ENCODE assay signal across 29 cellular contexts in genomic region chr3:184820525-184820924, GRCh38.
"Had no signal": no experiment of that assay in that cellular context is flagged by ENCODE, and none has a peak within 500 bp of the region (broad histone marks: within the 10 kb centered on the region; RNA-seq: fewer than 3 reads in every experiment).

No MANE protein-coding gene starts in this region.

- H3K27ac Mint-ChIP-seq: activated CD8-positive, alpha-beta T cell treated with anti-CD3 and anti-CD28 coated beads, Interleukin-2, amount 10 ng/mL, durations not matched to agents 7 days and 5 days; activated naive CD4-positive, alpha-beta T cell treated with anti-CD3 and anti-CD28 coated beads, Interleukin-2, amount 50 U/mL, for 24 hours; IgD-negative memory B cell; T-helper 2 cell treated with Interferon-gamma antibody and Interleukin-4, amounts not matched to agents 5 μg/mL and 100 μg/mL, for 36 hours; WTC11 had no signal

- H3K4me3 ChIP-seq: body of pancreas, MG63, SJCRH30 had no signal

- H3K9me3 ChIP-seq: body of pancreas, MG63, SJCRH30, SK-N-SH had no signal

- ATAC-seq: activated CD8-positive, alpha-beta T cell treated with anti-CD3 and anti-CD28 coated beads, Interleukin-2, amount 10 ng/mL, durations not matched to agents 7 days and 5 days; body of pancreas; Panc1; WTC11 had no signal

- H3K9ac ChIP-seq: KMS-11, SK-N-SH had no signal

- H3K4me3 Mint-ChIP-seq: activated CD8-positive, alpha-beta T cell treated with anti-CD3 and anti-CD28 coated beads, Interleukin-2, amount 10 ng/mL, durations not matched to agents 7 days and 5 days; IgD-negative memory B cell; T-helper 2 cell treated with Interferon-gamma antibody and Interleukin-4, amounts not matched to agents 5 μg/mL and 100 μg/mL, for 36 hours; WTC11 had no signal

- H3K9me3 Mint-ChIP-seq: activated naive CD4-positive, alpha-beta T cell treated with anti-CD3 and anti-CD28 coated beads, Interleukin-2, amount 50 U/mL, for 24 hours; IgD-negative memory B cell; T-helper 2 cell treated with Interferon-gamma antibody and Interleukin-4, amounts not matched to agents 5 μg/mL and 100 μg/mL, for 36 hours; WTC11 had no signal

- FAIRE-seq: bronchial epithelial cell had no signal

- H3K4me1 Mint-ChIP-seq: WTC11 had no signal

- DNase-seq: activated CD4-positive, alpha-beta T cell treated with anti-CD3 and anti-CD28 coated beads for 48 hours; activated CD4-positive, alpha-beta T cell treated with anti-CD3 and anti-CD28 coated beads, Interleukin-2, amount 50 U/mL, for 4 hours; activated CD4-positive, CD25-positive, alpha-beta regulatory T cell treated with anti-CD3 and anti-CD28 coated beads, Interleukin-2, amount 50 U/mL, for 72 hours; activated CD8-positive, alpha-beta memory T cell treated with anti-CD3 and anti-CD28 coated beads, Interleukin-2, amount 50 U/mL, for 48 hours; activated CD8-positive, alpha-beta T cell treated with anti-CD3 and anti-CD28 coated beads, Interleukin-2, amount 10 ng/mL, durations not matched to agents 7 days and 5 days; activated effector memory CD4-positive, alpha-beta T cell treated with Interleukin-2 at 50 U/mL for 16 hours; activated naive CD4-positive, alpha-beta T cell; activated T-cell treated with anti-CD3 and anti-CD28 coated beads, Interleukin-2, amount 50 U/mL, for 1 hour; aorta; body of pancreas; central memory CD4-positive, alpha-beta T cell; MG63; NCI-H1105 treated with DMSO at 0.1 percent for 48 hours; NCI-H146; NCI-H187 treated with DMSO at 0.1 percent for 48 hours; NCI-H2081 treated with DMSO at 0.1 percent for 48 hours; NCI-H446; Right ventricle myocardium superior; RPMI8226; SJCRH30; SK-N-SH; SW 1271 had no signal

- H3K27me3 ChIP-seq: body of pancreas, MG63, SJCRH30 had no signal

- H3K27ac ChIP-seq: body of pancreas, KMS-11, SJCRH30 had no signal

- H3K27me3 Mint-ChIP-seq: activated naive CD4-positive, alpha-beta T cell treated with anti-CD3 and anti-CD28 coated beads, Interleukin-2, amount 50 U/mL, for 24 hours; IgD-negative memory B cell had no signal

- H3K4me2 ChIP-seq: KMS-11, SK-N-SH had no signal
